In the genomic region with DNA sequence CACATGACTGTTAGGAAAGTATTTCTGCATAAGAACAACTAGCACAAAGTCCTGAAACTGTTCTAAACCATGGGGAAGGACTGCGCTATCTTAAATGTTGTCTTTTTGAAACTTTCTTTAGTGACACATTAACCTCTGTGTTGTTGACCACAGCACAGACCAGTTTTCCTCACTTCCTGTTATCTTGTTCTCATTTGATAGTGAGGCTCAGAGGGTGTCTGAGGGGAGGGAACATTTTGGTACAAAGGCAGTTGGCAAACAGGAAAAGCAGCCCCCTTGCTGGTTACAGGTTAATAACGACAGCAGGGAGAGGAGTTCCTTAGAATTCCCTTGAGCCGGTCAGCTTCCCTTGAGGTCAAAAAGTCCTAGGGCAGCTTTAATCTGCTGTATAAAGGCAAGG, we compare ENCODE assay signal across 11 cellular contexts.
DNase-seq lines count a peak whose midpoint lies in the region; ATAC-seq and TF ChIP-seq lines count a peak whose summit lies in the region.
"Had no signal": no experiment of that assay in that cellular context is flagged by ENCODE, and none has a peak within 500 bp of the region (broad histone marks: within the 10 kb centered on the region; RNA-seq: fewer than 3 reads in every experiment).

No MANE protein-coding gene starts in this region.

- WGBS in suprapubic skin: 53% methylated on average over 3 of the region's 3 CpGs
- WGBS in SK-N-SH (ENCODE audit: low lambda C conversion rate): 49% methylated on average over 3 of the region's 3 CpGs

- TF ChIP-seq POLR2A in suprapubic skin (IDR thresholded peaks at IDR 0.05): no peak

- H3K9me3 ChIP-seq in SK-N-MC (ENCODE audit: low read depth, low read length) (no peaks in the 10 kb centered on the region), suprapubic skin (peaks cover 5% of the 10 kb centered on the region), SK-N-SH (no peaks in the 10 kb centered on the region)

- peak overlapping the region; percentile 51 for H3K27ac Mint-ChIP-seq in stimulated activated naive B cell treated with anti-CD40 and anti-IgM and Interleukin-4, amounts not matched to agents 10 μg/mL and 1 μg/mL and 100 μg/mL, for 72 hours

- no peaks in the 10 kb centered on the region for H4K20me1 ChIP-seq in SK-N-SH (ENCODE audit: insufficient read depth)

- POLR2A ChIA-PET in SK-N-SH (lab: Yijun Ruan, JAX): no interaction called here

- H3K4me3 ChIP-seq in SK-N-MC (no peak overlapping the region), suprapubic skin (no peak overlapping the region), SK-N-SH (ENCODE audit: low read depth in 2 of 2, low read length in 1 of 2) (no peak overlapping the region)

- H3K36me3 ChIP-seq in SK-N-MC (ENCODE audit: insufficient read depth, low read length) (no peaks in the 10 kb centered on the region), suprapubic skin (no peaks in the 10 kb centered on the region), SK-N-SH (replicated peaks in 1 of 2; ENCODE audit: control insufficient read depth in 1 of 2, insufficient read depth in 2 of 2, low read length in 1 of 2) (no peaks in the 10 kb centered on the region)

- CTCF ChIA-PET in SK-N-SH (lab: Yijun Ruan, JAX): no interaction called here

- H3K4me1 ChIP-seq in suprapubic skin: no peaks in the 10 kb centered on the region
- no peaks in the 10 kb centered on the region for H3K4me1 ChIP-seq in SK-N-SH (ENCODE audit: control insufficient read depth in 1 of 2, insufficient read depth in 2 of 2, low read depth in 1 of 2, low read length in 1 of 2)

- peaks cover 0 to 4% of the 10 kb centered on the region in 2 donors for H3K4me1 Mint-ChIP-seq in stimulated activated naive B cell treated with anti-CD40 and anti-IgM and Interleukin-4, amounts not matched to agents 10 μg/mL and 1 μg/mL and 100 μg/mL, for 72 hours

- no peaks in the 10 kb centered on the region for H3K9me3 Mint-ChIP-seq in stimulated activated naive B cell treated with anti-CD40 and anti-IgM and Interleukin-4, amounts not matched to agents 10 μg/mL and 1 μg/mL and 100 μg/mL, for 72 hours

- no peaks in the 10 kb centered on the region for H3K36me3 Mint-ChIP-seq in stimulated activated naive B cell treated with anti-CD40 and anti-IgM and Interleukin-4, amounts not matched to agents 10 μg/mL and 1 μg/mL and 100 μg/mL, for 72 hours

- peak; percentile 99 for ATAC-seq in HG03060 (IDR thresholded peaks at IDR 0.05; ENCODE audit: low read depth, unreplicated experiment)
- peak; percentile 94 to 97 for ATAC-seq in stimulated activated naive B cell treated with anti-CD40 and anti-IgM and Interleukin-4, amounts not matched to agents 10 μg/mL and 1 μg/mL and 100 μg/mL, for 72 hours (replicated peaks)
- ATAC-seq: left ventricle myocardium superior had no signal

- no peak overlapping the region for H3K9ac ChIP-seq in SK-N-MC (ENCODE audit: insufficient read length)
- no peak overlapping the region for H3K9ac ChIP-seq in SK-N-SH

- no peak overlapping the region for H2AFZ ChIP-seq in SK-N-SH (ENCODE audit: low read depth)

- no peak for TF ChIP-seq RAD21 in SK-N-SH (IDR thresholded peaks at IDR 0.05; ENCODE audit: low read length)

- H3K4me2 ChIP-seq in SK-N-SH: no peak overlapping the region

- H3K4me3 Mint-ChIP-seq in stimulated activated naive B cell treated with anti-CD40 and anti-IgM and Interleukin-4, amounts not matched to agents 10 μg/mL and 1 μg/mL and 100 μg/mL, for 72 hours: no peak overlapping the region

- H3K27me3 ChIP-seq in suprapubic skin: no peaks in the 10 kb centered on the region
- H3K27me3 ChIP-seq in SK-N-SH (ENCODE audit: insufficient read depth): no peaks in the 10 kb centered on the region; the same call in 1 of the 2 replicates

- TF ChIP-seq CTCF in suprapubic skin (IDR thresholded peaks at IDR 0.05) (no peak), SK-N-SH (IDR thresholded peaks at IDR 0.05) (no peak)

- H3K27ac ChIP-seq in SK-N-MC (peak overlapping the region; percentile 27), suprapubic skin (no peak overlapping the region), SK-N-SH (ENCODE audit: low read depth in 2 of 2, low read length in 1 of 2) (no peak overlapping the region)
- H3K27ac ChIP-seq: 22Rv1 had no signal

- no peaks in the 10 kb centered on the region for H3K79me2 ChIP-seq in SK-N-SH (ENCODE audit: insufficient read depth)

- no peaks in the 10 kb centered on the region for H3F3A ChIP-seq in SK-N-SH (replicated peaks; ENCODE audit: insufficient read depth)

- peak; percentile 35 for DNase-seq in SIG-M5 treated with dmso at 0.1 percent for 504 hours (lab: John Stamatoyannopoulos, UW; ENCODE audit: unreplicated experiment)
- DNase-seq in SIG-M5 (lab: John Stamatoyannopoulos, UW): no peak
- DNase-seq in SK-N-MC (ENCODE audit: low read depth, low spot score): no peak
- no peak for DNase-seq in stimulated activated naive B cell treated with anti-CD40 and anti-IgM and Interleukin-4, amounts not matched to agents 10 μg/mL and 1 μg/mL and 100 μg/mL, for 72 hours
- DNase-seq in suprapubic skin (ENCODE audit: low spot score in 2 of 2): no peak
- DNase-seq in activated naive CD4-positive, alpha-beta T cell (lab: John Stamatoyannopoulos, UW): no peak
- DNase-seq in SK-N-SH: no peak
- DNase-seq: left ventricle myocardium superior, NCI-H1694 treated with DMSO at 0.1 percent for 48 hours had no signal

- no peak for TF ChIP-seq EP300 in suprapubic skin (IDR thresholded peaks at IDR 0.05)
- no peak for TF ChIP-seq EP300 in SK-N-SH (IDR thresholded peaks at IDR 0.05; ENCODE audit: borderline replicate concordance in 1 of 2, low read depth in 1 of 2, low read length in 1 of 2)

- H3K9me2 ChIP-seq in SK-N-SH: no peaks in the 10 kb centered on the region

- no peaks in the 10 kb centered on the region for H3K27me3 Mint-ChIP-seq in stimulated activated naive B cell treated with anti-CD40 and anti-IgM and Interleukin-4, amounts not matched to agents 10 μg/mL and 1 μg/mL and 100 μg/mL, for 72 hours

TF ChIP-seq in SK-N-SH, 30 proteins besides CTCF, POLR2A, EP300 and RAD21:
- TF ChIP-seq CHD2 (IDR thresholded peaks at IDR 0.05; ENCODE audit: low read length, partially characterized antibody): no peak
- TF ChIP-seq YY1 (IDR thresholded peaks at IDR 0.05; ENCODE audit: low read depth): no peak
- TF ChIP-seq, protein P1, sequence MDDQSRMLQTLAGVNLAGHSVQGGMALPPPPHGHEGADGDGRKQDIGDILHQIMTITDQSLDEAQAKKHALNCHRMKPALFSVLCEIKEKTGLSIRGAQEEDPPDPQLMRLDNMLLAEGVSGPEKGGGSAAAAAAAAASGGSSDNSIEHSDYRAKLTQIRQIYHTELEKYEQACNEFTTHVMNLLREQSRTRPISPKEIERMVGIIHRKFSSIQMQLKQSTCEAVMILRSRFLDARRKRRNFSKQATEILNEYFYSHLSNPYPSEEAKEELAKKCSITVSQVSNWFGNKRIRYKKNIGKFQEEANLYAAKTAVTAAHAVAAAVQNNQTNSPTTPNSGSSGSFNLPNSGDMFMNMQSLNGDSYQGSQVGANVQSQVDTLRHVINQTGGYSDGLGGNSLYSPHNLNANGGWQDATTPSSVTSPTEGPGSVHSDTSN (IDR thresholded peaks at IDR 0.05): no peak
- TF ChIP-seq SIN3A (IDR thresholded peaks at IDR 0.05; ENCODE audit: borderline replicate concordance, low read depth, low read length): no peak
- TF ChIP-seq TAF1 (IDR thresholded peaks at IDR 0.05; ENCODE audit: borderline replicate concordance, low read depth, low read length): no peak
- no peak for TF ChIP-seq RCOR1 (IDR thresholded peaks at IDR 0.05; ENCODE audit: low read length)
- no peak for TF ChIP-seq GATA2 (CRISPR knock-in tag; IDR thresholded peaks at IDR 0.05)
- TF ChIP-seq, protein P2, sequence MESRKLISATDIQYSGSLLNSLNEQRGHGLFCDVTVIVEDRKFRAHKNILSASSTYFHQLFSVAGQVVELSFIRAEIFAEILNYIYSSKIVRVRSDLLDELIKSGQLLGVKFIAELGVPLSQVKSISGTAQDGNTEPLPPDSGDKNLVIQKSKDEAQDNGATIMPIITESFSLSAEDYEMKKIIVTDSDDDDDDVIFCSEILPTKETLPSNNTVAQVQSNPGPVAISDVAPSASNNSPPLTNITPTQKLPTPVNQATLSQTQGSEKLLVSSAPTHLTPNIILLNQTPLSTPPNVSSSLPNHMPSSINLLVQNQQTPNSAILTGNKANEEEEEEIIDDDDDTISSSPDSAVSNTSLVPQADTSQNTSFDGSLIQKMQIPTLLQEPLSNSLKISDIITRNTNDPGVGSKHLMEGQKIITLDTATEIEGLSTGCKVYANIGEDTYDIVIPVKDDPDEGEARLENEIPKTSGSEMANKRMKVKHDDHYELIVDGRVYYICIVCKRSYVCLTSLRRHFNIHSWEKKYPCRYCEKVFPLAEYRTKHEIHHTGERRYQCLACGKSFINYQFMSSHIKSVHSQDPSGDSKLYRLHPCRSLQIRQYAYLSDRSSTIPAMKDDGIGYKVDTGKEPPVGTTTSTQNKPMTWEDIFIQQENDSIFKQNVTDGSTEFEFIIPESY (IDR thresholded peaks at IDR 0.05; ENCODE audit: borderline replicate concordance, low read depth): no peak
- TF ChIP-seq POLR2AphosphoS5 (IDR thresholded peaks at IDR 0.05; ENCODE audit: low read depth, low read length): no peak
- TF ChIP-seq, protein P3, sequence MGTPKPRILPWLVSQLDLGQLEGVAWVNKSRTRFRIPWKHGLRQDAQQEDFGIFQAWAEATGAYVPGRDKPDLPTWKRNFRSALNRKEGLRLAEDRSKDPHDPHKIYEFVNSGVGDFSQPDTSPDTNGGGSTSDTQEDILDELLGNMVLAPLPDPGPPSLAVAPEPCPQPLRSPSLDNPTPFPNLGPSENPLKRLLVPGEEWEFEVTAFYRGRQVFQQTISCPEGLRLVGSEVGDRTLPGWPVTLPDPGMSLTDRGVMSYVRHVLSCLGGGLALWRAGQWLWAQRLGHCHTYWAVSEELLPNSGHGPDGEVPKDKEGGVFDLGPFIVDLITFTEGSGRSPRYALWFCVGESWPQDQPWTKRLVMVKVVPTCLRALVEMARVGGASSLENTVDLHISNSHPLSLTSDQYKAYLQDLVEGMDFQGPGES (IDR thresholded peaks at IDR 0.05; ENCODE audit: low read depth, low read length): no peak
